1 cellular context compared by ENCODE assay signal in genomic region chr9:24067107-24067506, GRCh38.
TF ChIP-seq lines count a peak whose summit lies in the region.

No MANE protein-coding gene starts in this region.

TF ChIP-seq in GM23338, 12 proteins besides CTCF, POLR2A, EP300 and RAD21:
- peak; percentile 68 for TF ChIP-seq REST (IDR thresholded peaks at IDR 0.05; ENCODE audit: unreplicated experiment)
